ENCODE assay signal across 27 cellular contexts in genomic region chr1:194297100-194297499, GRCh38.
"Had no signal": no experiment of that assay in that cellular context is flagged by ENCODE, and none has a peak within 500 bp of the region (broad histone marks: within the 10 kb centered on the region; RNA-seq: fewer than 3 reads in every experiment).

No MANE protein-coding gene starts in this region.

- ATAC-seq: natural killer cell; pancreas; right cardiac atrium; sciatic nerve; stimulated activated naive B cell treated with anti-CD40 and anti-IgM and Interleukin-4, amounts not matched to agents 10 μg/mL and 1 μg/mL and 100 μg/mL, for 72 hours; stimulated activated naive CD8-positive, alpha-beta T cell treated with anti-CD3 and anti-CD28 coated beads, Interleukin-15, Interleukin-2, amounts not matched to agents 100 U/mL and 50 U/mL, for 24 hours had no signal

- H3K27ac ChIP-seq: left ventricle myocardium inferior, pancreas, prostate gland, skin epidermis, stomach, testis, thyroid gland, transverse colon, upper lobe of left lung, vagina had no signal

- H3K27ac Mint-ChIP-seq: mesothelial cell of epicardium; naive B cell; natural killer cell; nephron progenitor cell; stimulated activated naive B cell treated with anti-CD40 and anti-IgM and Interleukin-4, amounts not matched to agents 10 μg/mL and 1 μg/mL and 100 μg/mL, for 72 hours had no signal

- H3K36me3 Mint-ChIP-seq: mesothelial cell of epicardium; naive B cell; natural killer cell; stimulated activated naive B cell treated with anti-CD40 and anti-IgM and Interleukin-4, amounts not matched to agents 10 μg/mL and 1 μg/mL and 100 μg/mL, for 72 hours had no signal

- DNase-seq: islet precursor cell; left ventricle myocardium inferior; mesendoderm; naive B cell; natural killer cell; nephron progenitor cell; nucleus accumbens; pancreas; retina; right cardiac atrium; stimulated activated CD4-positive, alpha-beta T cell treated with anti-CD3 and anti-CD28 coated beads, Interleukin-12 subunit alpha, Interleukin-12 subunit beta, amount 100 ng/mL, for 4 hours; stimulated activated CD4-positive, alpha-beta T cell treated with anti-CD3 and anti-CD28 coated beads, Interleukin-15, amount 100 ng/mL, for 24 hours; stimulated activated CD4-positive, alpha-beta T cell treated with anti-CD3 and anti-CD28 coated beads, Interleukin-2, amount 100 ng/mL, for 24 hours; stimulated activated CD4-positive, alpha-beta T cell treated with anti-CD3 and anti-CD28 coated beads, Interleukin-4, amount 100 ng/mL, for 1 hour; stimulated activated naive B cell treated with anti-CD40 and anti-IgM and Interleukin-4, amounts not matched to agents 10 μg/mL and 1 μg/mL and 100 μg/mL, for 72 hours; stimulated activated naive CD8-positive, alpha-beta T cell treated with anti-CD3 and anti-CD28 coated beads, Interleukin-15, Interleukin-2, amounts not matched to agents 100 U/mL and 50 U/mL, for 24 hours; stomach; testis; thyroid gland; transverse colon; upper lobe of left lung had no signal

- H3K4me1 ChIP-seq: left ventricle myocardium inferior, pancreas, prostate gland, stomach, testis, thyroid gland, transverse colon, upper lobe of left lung, vagina had no signal

- H3K27me3 ChIP-seq: pancreas, stomach, testis, thyroid gland, transverse colon, upper lobe of left lung, vagina had no signal

- H3K4me3 ChIP-seq: left ventricle myocardium inferior, lung, pancreas, prostate gland, skin epidermis, stomach, testis, thyroid gland, transverse colon, upper lobe of left lung, vagina had no signal

- H3K36me3 ChIP-seq: left ventricle myocardium inferior, pancreas, prostate gland, stomach, thyroid gland, transverse colon, upper lobe of left lung, vagina had no signal

- H3K4me3 Mint-ChIP-seq: mesothelial cell of epicardium; natural killer cell; nephron progenitor cell; stimulated activated naive B cell treated with anti-CD40 and anti-IgM and Interleukin-4, amounts not matched to agents 10 μg/mL and 1 μg/mL and 100 μg/mL, for 72 hours had no signal

- H3K9me3 Mint-ChIP-seq: natural killer cell; nephron progenitor cell; stimulated activated naive B cell treated with anti-CD40 and anti-IgM and Interleukin-4, amounts not matched to agents 10 μg/mL and 1 μg/mL and 100 μg/mL, for 72 hours had no signal

- H3K9me3 ChIP-seq: left ventricle myocardium inferior, pancreas, prostate gland, stomach, testis, thyroid gland, transverse colon, upper lobe of left lung, vagina had no signal

- H3K4me1 Mint-ChIP-seq: mesothelial cell of epicardium; natural killer cell; stimulated activated naive B cell treated with anti-CD40 and anti-IgM and Interleukin-4, amounts not matched to agents 10 μg/mL and 1 μg/mL and 100 μg/mL, for 72 hours had no signal
